In genomic region chr3:184228376-184229137, GRCh38 we compare ENCODE assay signal across 10 cellular contexts. TPM values are rescaled to one million over a fixed set of nuclear protein-coding genes. Genes with fewer than 3 reads are reported as not detected.
DNase-seq lines count a peak whose midpoint lies in the region; ATAC-seq and TF ChIP-seq lines count a peak whose summit lies in the region.
"Had no signal": no experiment of that assay in that cellular context is flagged by ENCODE, and none has a peak within 500 bp of the region (broad histone marks: within the 10 kb centered on the region; RNA-seq: fewer than 3 reads in every experiment).

No MANE protein-coding gene starts in this region.

- DNase-seq in activated naive CD4-positive, alpha-beta T cell treated with Interleukin-2 at 50 U/mL for 16 hours, result no peak
- no peak for DNase-seq in T-helper 17 cell
- DNase-seq in suprapubic skin (ENCODE audit: low spot score in 2 of 2), result no peak
- no peak for DNase-seq in Ammon's horn (ENCODE audit: low spot score)
- DNase-seq in OCI-LY7 (ENCODE audit: low spot score), result no peak
- no peak for DNase-seq in SKM-1 (lab: John Stamatoyannopoulos, UW; ENCODE audit: unreplicated experiment)

- no peak for TF ChIP-seq EP300 in suprapubic skin (IDR thresholded peaks at IDR 0.05)

- intact Hi-C loops in OCI-LY7 (cut with micrococcal nuclease; ENCODE audit: unreplicated experiment), result no loop called here

- H3K4me3 Mint-ChIP-seq in activated naive CD4-positive, alpha-beta T cell treated with anti-CD3 and anti-CD28 coated beads, Interleukin-2, amount 50 U/mL, for 24 hours, result peak overlapping the region; percentile 60
- H3K4me3 Mint-ChIP-seq in T-helper 17 cell, result peak overlapping the region; percentile 90

- no peaks in the 10 kb centered on the region for H3K79me2 ChIP-seq in OCI-LY7 (ENCODE audit: insufficient read depth, low read depth, low read length)

- H3K27me3 Mint-ChIP-seq in activated naive CD4-positive, alpha-beta T cell treated with anti-CD3 and anti-CD28 coated beads, Interleukin-2, amount 50 U/mL, for 24 hours, result peaks cover 35% of the 10 kb centered on the region
- H3K27me3 Mint-ChIP-seq in T-helper 17 cell, result peaks cover 64% of the 10 kb centered on the region

- peak overlapping the region; percentile 53 for H3K4me3 ChIP-seq in iPS-15b (ENCODE audit: low read depth, low read length)
- H3K4me3 ChIP-seq in suprapubic skin, result peak overlapping the region; percentile 53
- H3K4me3 ChIP-seq in OCI-LY7 (ENCODE audit: low read depth, low read length, poor library complexity, severe bottlenecking), result no peak overlapping the region
- H3K4me3 ChIP-seq: mucosa of descending colon had no signal

- H3K36me3 Mint-ChIP-seq in activated naive CD4-positive, alpha-beta T cell treated with anti-CD3 and anti-CD28 coated beads, Interleukin-2, amount 50 U/mL, for 24 hours, result no peaks in the 10 kb centered on the region
- H3K36me3 Mint-ChIP-seq in T-helper 17 cell (ENCODE audit: low read depth), result peaks cover 5% of the 10 kb centered on the region

- H3K36me3 ChIP-seq in iPS-15b (ENCODE audit: control insufficient read depth, insufficient read depth, low read length), result no peaks in the 10 kb centered on the region
- no peaks in the 10 kb centered on the region for H3K36me3 ChIP-seq in suprapubic skin
- H3K36me3 ChIP-seq in OCI-LY7 (ENCODE audit: insufficient read depth, low read length), result no peaks in the 10 kb centered on the region
- H3K36me3 ChIP-seq: HAP-1 had no signal

- H3K27ac Mint-ChIP-seq in activated naive CD4-positive, alpha-beta T cell treated with anti-CD3 and anti-CD28 coated beads, Interleukin-2, amount 50 U/mL, for 24 hours, result no peak overlapping the region
- H3K27ac Mint-ChIP-seq in T-helper 17 cell, result no peak overlapping the region

- CTCF ChIA-PET in OCI-LY7 (lab: Charles Lee; ENCODE audit: unreplicated experiment), result interaction anchor here (0.6 to 1.6 kb wide), 3 partner anchors 8 to 211 kb away, joined by 3 to 13 read pairs (median 3); partner anchors contain the start of gene ABCC5

- H3K27ac ChIP-seq in suprapubic skin, result no peak overlapping the region
- H3K27ac ChIP-seq in OCI-LY7 (ENCODE audit: low read depth, low read length, poor library complexity, severe bottlenecking), result no peak overlapping the region

- POLR2A ChIA-PET in OCI-LY7 (lab: Charles Lee), result interaction anchor here (1.2 kb wide), 1 partner anchor 25 kb away, joined by 6 read pairs; no protein-coding TSS in a partner anchor

- no peaks in the 10 kb centered on the region for H4K20me1 ChIP-seq in OCI-LY7 (ENCODE audit: insufficient read depth, low read length)

- no peak for TF ChIP-seq POLR2A in suprapubic skin (IDR thresholded peaks at IDR 0.05)

- H2AFZ ChIP-seq in OCI-LY7 (ENCODE audit: low read length), result no peak overlapping the region

- TF ChIP-seq CTCF in suprapubic skin (IDR thresholded peaks at IDR 0.05) (no peak), OCI-LY7 (conservative IDR thresholded peaks at IDR 0.05; ENCODE audit: low read length) (no peak)

- no peaks in the 10 kb centered on the region for H3K9me2 ChIP-seq in OCI-LY7 (ENCODE audit: insufficient read depth, low read length)

- no TSS peak for BruUV-seq in OCI-LY7 (replicated peaks; lab: Mats Ljungman, UMichigan)

- no peak overlapping the region for H3K9ac ChIP-seq in iPS-15b (ENCODE audit: low read depth, low read length)

- no peak overlapping the region for H3K4me2 ChIP-seq in OCI-LY7 (ENCODE audit: low read length)

- no peaks in the 10 kb centered on the region for H3K4me1 ChIP-seq in iPS-15b (ENCODE audit: control insufficient read depth, insufficient read depth, low read length)
- H3K4me1 ChIP-seq in suprapubic skin, result peaks cover 25% of the 10 kb centered on the region
- H3K4me1 ChIP-seq in OCI-LY7 (ENCODE audit: insufficient read depth, low read length, poor library complexity, severe bottlenecking), result peaks cover 7% of the 10 kb centered on the region
- H3K4me1 ChIP-seq: HAP-1 had no signal

- ATAC-seq in T-helper 17 cell, result no peak

- H3K9me3 Mint-ChIP-seq in activated naive CD4-positive, alpha-beta T cell treated with anti-CD3 and anti-CD28 coated beads, Interleukin-2, amount 50 U/mL, for 24 hours, result no peaks in the 10 kb centered on the region

- WGBS in suprapubic skin, result 36% methylated on average over 12 of the region's 12 CpGs

- H3K4me1 Mint-ChIP-seq in activated naive CD4-positive, alpha-beta T cell treated with anti-CD3 and anti-CD28 coated beads, Interleukin-2, amount 50 U/mL, for 24 hours, result peaks cover 14% of the 10 kb centered on the region
- H3K4me1 Mint-ChIP-seq in T-helper 17 cell, result peaks cover 12% of the 10 kb centered on the region

- H3K9me3 ChIP-seq in T-helper 17 cell (ENCODE audit: control insufficient read depth, low read length, poor library complexity, severe bottlenecking), result no peaks in the 10 kb centered on the region
- H3K9me3 ChIP-seq in iPS-15b (ENCODE audit: control insufficient read depth, insufficient read depth, low read length), result no peaks in the 10 kb centered on the region
- H3K9me3 ChIP-seq in suprapubic skin, result no peaks in the 10 kb centered on the region
- no peaks in the 10 kb centered on the region for H3K9me3 ChIP-seq in OCI-LY7 (ENCODE audit: low read length)
- H3K9me3 ChIP-seq: HAP-1, mucosa of descending colon had no signal

- peaks cover 55% of the 10 kb centered on the region for H3K27me3 ChIP-seq in iPS-15b (ENCODE audit: control insufficient read depth, insufficient read depth, low read length)
- H3K27me3 ChIP-seq in suprapubic skin, result peaks cover 53% of the 10 kb centered on the region

RNA-seq across cellular contexts. Expression of gene VWA5B2, which starts 0.8 kb away (rescaled TPM):
- total RNA-seq in T-helper 17 cell (not detected), suprapubic skin (under 1 TPM in 1 of 4 donors, not detected in 3; 0.24 TPM), OCI-LY7 (2022) (not detected in 2 replicates)
- total RNA-seq in OCI-LY7 (2014; rRNA removed; shearing (Covaris generic)), result not detected in 2 replicates

RNA-seq across cellular contexts. Expression of gene ALG3, which starts 20.2 kb away (rescaled TPM):
- total RNA-seq in T-helper 17 cell (10 to 100 TPM; 17.6 to 24.1 TPM), suprapubic skin (10 to 100 TPM; 36.6 to 63.0 (median 59.2) TPM), OCI-LY7 (2022) (60.2 and 61.0 TPM in 2 replicates)
- total RNA-seq in OCI-LY7 (2014; rRNA removed; shearing (Covaris generic)), result 35.3 and 45.3 TPM in 2 replicates

RNA-seq across cellular contexts. Expression of gene EEF1AKMT4, which starts 20.9 kb away (rescaled TPM):
- total RNA-seq in T-helper 17 cell (under 1 TPM; 0.45 to 0.65 TPM), suprapubic skin (10 to 100 TPM in 2 of 4 donors, 1 to 10 TPM in 2; 4.3 to 11.8 (median 10.0) TPM), OCI-LY7 (2022) (13.2 and 18.8 TPM in 2 replicates)
- 18.8 and 20.1 TPM in 2 replicates for total RNA-seq in OCI-LY7 (2014; rRNA removed; shearing (Covaris generic))

RNA-seq across cellular contexts. Expression of gene CAMK2N2, which starts 32.8 kb away (rescaled TPM):
- total RNA-seq in T-helper 17 cell (under 1 TPM; 0.20 to 0.31 TPM), suprapubic skin (not detected), OCI-LY7 (2022) (0.28 TPM in 1 of 2 replicates, not detected in the other)
- total RNA-seq in OCI-LY7 (2014; rRNA removed; shearing (Covaris generic)), result not detected in 2 replicates

RNA-seq across cellular contexts. Expression of gene ABCF3, which starts 42.6 kb away (rescaled TPM):
- total RNA-seq in T-helper 17 cell (100 to 1,000 TPM; 118 to 120 TPM), suprapubic skin (100 to 1,000 TPM in 1 of 4 donors, 10 to 100 TPM in 3; 44.8 to 121 (median 71.1) TPM), OCI-LY7 (2022) (59.0 and 67.1 TPM in 2 replicates)
- 38.9 and 51.6 TPM in 2 replicates for total RNA-seq in OCI-LY7 (2014; rRNA removed; shearing (Covaris generic))
